ENCODE assay signal across 8 cellular contexts in the genomic region with DNA sequence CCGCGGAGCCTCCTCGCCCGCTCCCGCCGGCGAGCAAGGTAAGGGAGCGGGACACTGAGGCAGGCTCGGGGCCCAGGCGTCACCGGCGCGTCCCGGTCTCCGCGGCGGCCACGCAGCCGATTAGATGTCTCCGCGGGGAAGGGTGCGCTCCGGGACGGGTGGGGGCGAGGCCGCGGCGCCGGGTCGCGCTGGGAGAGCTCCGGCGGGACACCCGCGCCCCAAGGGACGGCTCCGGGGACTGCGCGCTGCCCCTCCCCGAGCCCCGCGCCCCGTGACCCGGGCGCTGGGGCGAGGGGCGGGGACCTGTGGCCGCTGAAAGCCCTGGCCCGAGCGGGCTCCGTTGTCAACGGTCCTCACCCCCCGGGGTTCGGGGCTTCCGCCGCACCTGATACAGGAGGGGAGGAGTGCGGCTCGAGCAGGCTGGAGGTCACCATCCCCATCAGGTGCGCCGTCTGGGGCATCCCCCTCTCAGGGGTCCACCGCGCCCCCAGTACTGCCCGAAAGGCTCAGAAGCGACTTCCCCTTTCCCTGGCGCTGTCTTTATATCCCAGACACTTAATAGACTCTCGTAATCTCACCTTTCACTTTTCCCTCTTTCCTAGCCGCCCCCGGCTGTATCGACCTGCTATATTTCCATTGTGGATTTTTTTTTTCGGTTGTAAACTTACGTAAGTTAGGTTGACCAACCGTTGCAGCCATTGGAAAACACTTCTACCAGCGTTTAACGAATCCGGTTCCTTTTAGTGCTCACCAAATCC. TPM values are rescaled to one million over a fixed set of nuclear protein-coding genes. Genes with fewer than 3 reads are reported as not detected.
DNase-seq lines count a peak whose midpoint lies in the region; ATAC-seq and TF ChIP-seq lines count a peak whose summit lies in the region.

No MANE protein-coding gene starts in this region.

- no peaks in the 10 kb centered on the region for H3K9me3 ChIP-seq in HUES64 (ENCODE audit: insufficient read depth, low read depth, low read length)

- TF ChIP-seq CTCF in VCaP (conservative IDR thresholded peaks at IDR 0.05), result no peak

- H3K4me3 ChIP-seq in HUES64 (ENCODE audit: low read length), result peak overlapping the region; percentile 85

- WGBS in HUES64, result 2% methylated on average over 75 of the region's 75 CpGs

- H3K4me1 ChIP-seq in HUES64 (ENCODE audit: insufficient read depth, low read length), result peaks cover 6% of the 10 kb centered on the region; the same call in 1 of the 2 replicates

- H3K27ac ChIP-seq in HUES64 (ENCODE audit: low read depth, low read length) (peak overlapping the region; percentile 51; the same call in 1 of the 2 replicates), VCaP (peak overlapping the region; percentile 89), layer of hippocampus (ENCODE audit: low read depth, low read length) (peak overlapping the region; percentile 42)

- peak overlapping the region; percentile 84 for H3K9ac ChIP-seq in HUES64 (ENCODE audit: low read depth, low read length)

- no peaks in the 10 kb centered on the region for H3K27me3 ChIP-seq in HUES64 (ENCODE audit: insufficient read depth, low read length)
- no peaks in the 10 kb centered on the region for H3K27me3 ChIP-seq in layer of hippocampus (ENCODE audit: control insufficient read depth, insufficient read depth, low read length)

- peaks cover 43% of the 10 kb centered on the region for H3K36me3 ChIP-seq in HUES64 (ENCODE audit: insufficient read depth, low read length)

- peak; percentile 37 for ATAC-seq in GM21423 (IDR thresholded peaks at IDR 0.05; ENCODE audit: unreplicated experiment)

- DNase-seq in D341Med (ENCODE audit: low spot score), result peak; percentile 74
- DNase-seq in central memory CD4-positive, alpha-beta T cell, result peak; percentile 46
- peak; percentile 24 to 34 for DNase-seq in stimulated activated CD4-positive, alpha-beta T cell treated with anti-CD3 and anti-CD28 coated beads, Interleukin-2, amount 100 ng/mL, for 48 hours
- no peak for DNase-seq in pons (ENCODE audit: low spot score)

RNA-seq across cellular contexts. Expression of a gene that starts 0.6 kb away (rescaled TPM):
- polyA plus RNA-seq in HUES64 (2013, experiment 1 of 2), result 34.8 TPM
- 37.0 TPM for polyA plus RNA-seq in HUES64 (2013, experiment 2 of 2)
